ENCODE assay signal across 8 cellular contexts in the genomic region with DNA sequence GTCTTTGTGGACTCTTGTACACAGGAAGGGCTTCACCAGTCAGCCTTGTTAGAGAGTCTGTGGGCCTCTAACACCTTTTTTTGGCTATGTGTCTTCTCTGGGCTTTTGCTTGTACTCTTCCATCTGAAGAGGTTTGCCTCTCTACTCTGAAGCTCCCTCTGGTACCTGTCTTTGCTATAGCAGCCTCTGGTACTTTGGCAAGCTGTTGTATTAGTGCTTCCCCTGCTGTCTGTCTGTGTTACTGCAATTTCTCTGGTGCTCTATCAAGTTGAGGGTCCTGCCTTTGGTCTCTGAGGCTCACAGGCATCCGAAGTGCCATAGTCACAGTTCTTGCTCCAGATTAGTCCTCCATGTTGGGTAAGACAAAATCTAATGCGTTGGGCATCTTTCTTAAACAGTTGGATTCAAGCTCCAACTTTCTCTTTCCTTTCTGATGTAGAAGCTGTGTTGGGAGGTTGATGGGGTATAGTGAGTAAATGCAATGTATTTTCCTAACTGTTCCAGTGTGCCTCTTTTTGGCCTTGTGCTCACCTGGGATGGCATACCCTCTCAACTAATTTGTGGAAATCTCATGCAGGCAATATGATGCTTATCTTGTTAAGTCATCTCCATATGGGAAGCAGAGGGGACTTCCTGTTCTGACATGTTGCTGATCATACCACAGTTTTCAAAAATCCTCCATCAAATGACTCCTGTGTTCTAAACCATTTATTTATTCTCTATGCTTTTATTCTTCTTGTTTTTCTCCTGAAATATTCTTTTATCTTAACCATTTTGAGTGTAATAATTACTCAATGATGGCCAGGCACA.
DNase-seq lines count a peak whose midpoint lies in the region; ATAC-seq and TF ChIP-seq lines count a peak whose summit lies in the region.

No MANE protein-coding gene starts in this region.

- H3K27ac Mint-ChIP-seq in natural killer cell = peak overlapping the region; percentile 72 to 82

- H3K4me1 Mint-ChIP-seq in natural killer cell = peaks cover 44 to 46% of the 10 kb centered on the region in 2 donors

- intact Hi-C loops in natural killer cell (cut with micrococcal nuclease) = loop anchor here (1.0 kb wide), 2 partner anchors 216 to 268 kb away; no protein-coding TSS in a partner anchor

- peak overlapping the region; percentile 18 for H3K4me3 Mint-ChIP-seq in natural killer cell

- H3K9me3 Mint-ChIP-seq in natural killer cell = no peaks in the 10 kb centered on the region

- ATAC-seq in GM18508 (IDR thresholded peaks at IDR 0.05; ENCODE audit: insufficient read depth, unreplicated experiment) (peak; percentile 77), natural killer cell (peak; percentile 80 to 98 (median 96)), HG03520 (IDR thresholded peaks at IDR 0.05; ENCODE audit: unreplicated experiment) (no peak)

- peak; percentile 21 for DNase-seq in COLO829 (ENCODE audit: low spot score)
- peak; percentile 58 for DNase-seq in HuH-7 (ENCODE audit: low spot score)
- DNase-seq in SHP77 treated with DMSO at 0.1 percent for 48 hours (lab: John Stamatoyannopoulos, UW) = peak; percentile 2
- peak; percentile 58 for DNase-seq in ecto neural progenitor cell (ENCODE audit: low spot score)
- no peak for DNase-seq in natural killer cell
- no peak for DNase-seq in amniotic stem cell (lab: John Stamatoyannopoulos, UW)

- H3K27me3 Mint-ChIP-seq in natural killer cell (ENCODE audit: low read depth in 2 of 2) = no peaks in the 10 kb centered on the region

- TF ChIP-seq CTCF in natural killer cell (IDR thresholded peaks at IDR 0.05) = peak; percentile 63

- peaks cover 13% of the 10 kb centered on the region for H3K36me3 Mint-ChIP-seq in natural killer cell

Comparison
In these comparisons a context has a peak if more than half of its experiments do, and no peak if none do; other contexts are left out.
1. DNase-seq: peak in COLO829 (single experiment), HuH-7 (single experiment), SHP77 treated with DMSO at 0.1 percent for 48 hours (single experiment) and ecto neural progenitor cell (single experiment); none in natural killer cell (single experiment) and amniotic stem cell (single experiment).